ENCODE assay signal across 8 cellular contexts in the genomic region with DNA sequence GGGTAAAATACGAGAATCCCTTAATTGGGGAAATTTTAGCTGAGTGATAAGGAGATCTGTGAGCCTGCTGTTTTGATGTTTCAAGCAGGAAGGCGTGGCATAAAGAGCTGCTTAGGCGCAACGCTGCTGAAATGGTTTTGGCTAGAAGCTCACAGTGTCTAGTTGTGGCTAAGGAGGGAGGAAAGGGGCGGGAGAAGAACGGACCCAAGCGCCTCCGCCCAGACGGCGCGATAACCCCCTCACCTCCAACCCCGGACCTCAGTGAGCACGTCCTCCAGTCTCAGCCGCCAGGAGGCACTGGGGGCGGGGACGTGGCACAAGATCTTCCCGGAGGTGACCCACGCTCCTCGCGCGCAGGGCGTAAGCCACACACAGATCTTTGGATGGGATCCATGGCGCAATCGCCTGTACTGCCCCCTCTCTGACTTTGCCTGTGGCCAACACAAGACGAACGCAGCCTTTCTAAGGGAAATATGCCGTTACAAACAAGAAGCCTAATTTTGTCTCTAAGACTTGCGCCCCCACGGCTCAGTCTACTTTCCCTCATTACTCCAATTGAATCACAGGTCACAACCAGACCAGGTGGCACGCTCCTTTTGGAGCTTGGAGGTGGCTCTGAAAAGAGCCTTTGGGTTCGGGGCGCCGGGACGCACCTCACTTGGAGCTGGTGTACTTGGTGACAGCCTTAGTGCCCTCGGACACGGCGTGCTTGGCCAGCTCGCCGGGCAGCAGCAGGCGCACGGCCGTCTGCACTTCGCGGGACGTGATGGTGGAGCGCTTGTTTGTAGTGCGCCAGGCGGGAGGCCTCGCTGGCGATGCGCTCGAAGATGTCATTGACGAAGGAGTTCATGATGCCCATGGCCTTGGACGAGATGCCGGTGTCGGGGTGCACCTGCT. TPM values are rescaled to one million over a fixed set of nuclear protein-coding genes. Genes with fewer than 3 reads are reported as not detected.
DNase-seq lines count a peak whose midpoint lies in the region; ATAC-seq, FAIRE-seq and TF ChIP-seq lines count a peak whose summit lies in the region.

No MANE protein-coding gene starts in this region.

- ATAC-seq in GM18519 (IDR thresholded peaks at IDR 0.05; ENCODE audit: low FRiP score, unreplicated experiment) (peak; percentile 44), HG03135 (IDR thresholded peaks at IDR 0.05; ENCODE audit: unreplicated experiment) (peak; percentile 44), left lobe of liver (peak; percentile 11)
- peak; percentile 82 for ATAC-seq in stimulated activated naive CD8-positive, alpha-beta T cell treated with anti-CD3 and anti-CD28 coated beads, Interleukin-15, amount 100 ng/mL, for 72 hours

- H3K36me3 ChIP-seq in astrocyte (ENCODE audit: insufficient read depth, low read length) = no peaks in the 10 kb centered on the region

- peak overlapping the region; percentile 82 for H3K4me2 ChIP-seq in astrocyte (ENCODE audit: low read length)

- no peaks in the 10 kb centered on the region for H3K9me3 ChIP-seq in astrocyte (ENCODE audit: insufficient read depth, low read depth, low read length)

- peak overlapping the region; percentile 66 for H3K4me3 Mint-ChIP-seq in astrocyte (ENCODE audit: unreplicated experiment)
- peak overlapping the region; percentile 87 to 89 for H3K4me3 Mint-ChIP-seq in stimulated activated naive CD8-positive, alpha-beta T cell treated with anti-CD3 and anti-CD28 coated beads, Interleukin-15, amount 100 ng/mL, for 72 hours

- no peak for FAIRE-seq in astrocyte (lab: Jason Lieb, UNC)

- peaks cover 81% of the 10 kb centered on the region for H3K27me3 Mint-ChIP-seq in astrocyte (ENCODE audit: low read depth, unreplicated experiment)
- H3K27me3 Mint-ChIP-seq in stimulated activated naive CD8-positive, alpha-beta T cell treated with anti-CD3 and anti-CD28 coated beads, Interleukin-15, amount 100 ng/mL, for 72 hours = peaks cover 42% of the 10 kb centered on the region

- no peaks in the 10 kb centered on the region for H4K20me1 ChIP-seq in astrocyte (ENCODE audit: insufficient read depth, low read length)

- in situ Hi-C loops in ACHN (cut with HindIII; ENCODE audit: low pct_ligation_motif_present, low pct_unique_long_range_greater_than_20kb, low sequenced_read_pairs) = no loop called here

- no peak overlapping the region for H3K9ac ChIP-seq in astrocyte (ENCODE audit: low read length)

- H2AFZ ChIP-seq in astrocyte (ENCODE audit: low read depth, low read length) = peak overlapping the region; percentile 59

- H3K4me1 ChIP-seq in astrocyte (ENCODE audit: insufficient read depth, low read length) = no peaks in the 10 kb centered on the region

- H3K27ac ChIP-seq in astrocyte (ENCODE audit: low read depth, low read length) = no peak overlapping the region

- H3K36me3 Mint-ChIP-seq in astrocyte (ENCODE audit: low read depth, unreplicated experiment) = no peaks in the 10 kb centered on the region

- H3K9me3 Mint-ChIP-seq in astrocyte (ENCODE audit: unreplicated experiment) = peaks cover 7% of the 10 kb centered on the region
- H3K9me3 Mint-ChIP-seq in stimulated activated naive CD8-positive, alpha-beta T cell treated with anti-CD3 and anti-CD28 coated beads, Interleukin-15, amount 100 ng/mL, for 72 hours = no peaks in the 10 kb centered on the region

- peak overlapping the region; percentile 51 for H3K4me3 ChIP-seq in astrocyte (ENCODE audit: insufficient read depth, low read depth, low read length)

- peaks cover 52% of the 10 kb centered on the region for H3K27me3 ChIP-seq in astrocyte (ENCODE audit: insufficient read depth, low read length)

- no peaks in the 10 kb centered on the region for H3K4me1 Mint-ChIP-seq in astrocyte (ENCODE audit: low read depth, unreplicated experiment)
- peaks cover 51% of the 10 kb centered on the region for H3K4me1 Mint-ChIP-seq in stimulated activated naive CD8-positive, alpha-beta T cell treated with anti-CD3 and anti-CD28 coated beads, Interleukin-15, amount 100 ng/mL, for 72 hours

- no peaks in the 10 kb centered on the region for H3K79me2 ChIP-seq in astrocyte (ENCODE audit: insufficient read depth, low read length)

- DNase-seq in ACHN = peak; percentile 58
- DNase-seq in RPMI8226 = peak; percentile 96
- no peak for DNase-seq in astrocyte (ENCODE audit: low read depth)
- no peak for DNase-seq in left lobe of liver (ENCODE audit: low spot score)
- peak; percentile 83 to 92 for DNase-seq in stimulated activated naive CD8-positive, alpha-beta T cell treated with anti-CD3 and anti-CD28 coated beads, Interleukin-15, amount 100 ng/mL, for 72 hours
- no peak for DNase-seq in C1 segment of cervical spinal cord (lab: John Stamatoyannopoulos, UW)

- H3K27ac Mint-ChIP-seq in astrocyte (ENCODE audit: unreplicated experiment) = no peak overlapping the region
- H3K27ac Mint-ChIP-seq in stimulated activated naive CD8-positive, alpha-beta T cell treated with anti-CD3 and anti-CD28 coated beads, Interleukin-15, amount 100 ng/mL, for 72 hours = peak overlapping the region; percentile 92 to 97

- no peak for TF ChIP-seq CTCF in astrocyte (IDR thresholded peaks at IDR 0.05; ENCODE audit: insufficient read depth, low read depth, low read length)

RNA-seq across cellular contexts. Expression of a gene that starts 23.4 kb away (rescaled TPM):
- total RNA-seq in astrocyte = 129 and 146 TPM in 2 replicates
- 60.3 TPM for total RNA-seq in left lobe of liver

RNA-seq across cellular contexts. Expression of a gene that starts 47.1 kb away (rescaled TPM):
- total RNA-seq in astrocyte = 0.82 and 1.5 TPM in 2 replicates
- total RNA-seq in left lobe of liver = not detected

RNA-seq across cellular contexts. Expression of a gene that starts 57.2 kb away (rescaled TPM):
- total RNA-seq in astrocyte (25.7 and 32.2 TPM in 2 replicates), left lobe of liver (7.3 TPM)

Comparison
In these comparisons a context has a peak if more than half of its experiments do, and no peak if none do; other contexts are left out.
1. DNase-seq: peak in ACHN (single experiment), RPMI8226 (single experiment) and stimulated activated naive CD8-positive, alpha-beta T cell treated with anti-CD3 and anti-CD28 coated beads, Interleukin-15, amount 100 ng/mL, for 72 hours (2 of 2); none in astrocyte (single experiment), left lobe of liver (single experiment) and C1 segment of cervical spinal cord (0 of 14).
2. ATAC-seq: peak in every context shown above with its lines; median percentile 82 in stimulated activated naive CD8-positive, alpha-beta T cell treated with anti-CD3 and anti-CD28 coated beads, Interleukin-15, amount 100 ng/mL, for 72 hours; 44 in GM18519; 44 in HG03135; 11 in left lobe of liver.